Comparison of ENCODE assay signal across 9 cellular contexts in genomic region chr2:219155054-219155644, GRCh38. TPM values are rescaled to one million over a fixed set of nuclear protein-coding genes. Genes with fewer than 3 reads are reported as not detected.
DNase-seq lines count a peak whose midpoint lies in the region; ATAC-seq lines count a peak whose summit lies in the region.
"Had no signal": no experiment of that assay in that cellular context is flagged by ENCODE, and none has a peak within 500 bp of the region (broad histone marks: within the 10 kb centered on the region; RNA-seq: fewer than 3 reads in every experiment).

No MANE protein-coding gene starts in this region.

- in situ Hi-C loops in SK-MEL-5 (cut with HindIII; ENCODE audit: low pct_unique_long_range_greater_than_20kb, low sequenced_read_pairs): no loop called here

- peaks cover 14% of the 10 kb centered on the region for H3K4me1 Mint-ChIP-seq in stimulated activated naive CD8-positive, alpha-beta T cell treated with anti-CD3 and anti-CD28 coated beads, Interleukin-15, amount 100 ng/mL, for 72 hours

- H3K9me3 Mint-ChIP-seq in stimulated activated naive CD8-positive, alpha-beta T cell treated with anti-CD3 and anti-CD28 coated beads, Interleukin-15, amount 100 ng/mL, for 72 hours: no peaks in the 10 kb centered on the region
- H3K9me3 Mint-ChIP-seq: dendritic cell treated with granulocyte-macrophage colony-stimulating factor and Interleukin-4, amounts not matched to agents 40 ng/mL and 50 ng/mL, for 4 days had no signal

- peak; percentile 32 for ATAC-seq in stimulated activated naive CD8-positive, alpha-beta T cell treated with anti-CD3 and anti-CD28 coated beads, Interleukin-15, amount 100 ng/mL, for 72 hours
- ATAC-seq in stimulated activated naive CD8-positive, alpha-beta T cell treated with anti-CD3 and anti-CD28 coated beads, Interleukin-15, Interleukin-2, amounts not matched to agents 100 U/mL and 50 U/mL, for 24 hours: no peak
- ATAC-seq in GM21381 (IDR thresholded peaks at IDR 0.05; ENCODE audit: unreplicated experiment) (no peak), HG02623 (IDR thresholded peaks at IDR 0.05; ENCODE audit: unreplicated experiment) (no peak)

- peak; percentile 27 to 36 for DNase-seq in stimulated activated naive CD8-positive, alpha-beta T cell treated with anti-CD3 and anti-CD28 coated beads, Interleukin-15, amount 100 ng/mL, for 72 hours
- DNase-seq in stimulated activated naive CD8-positive, alpha-beta T cell treated with anti-CD3 and anti-CD28 coated beads, Interleukin-15, Interleukin-2, amounts not matched to agents 100 U/mL and 50 U/mL, for 24 hours: no peak
- DNase-seq in NCI-H1092 (lab: John Stamatoyannopoulos, UW): peak; percentile 67
- DNase-seq in SK-MEL-5 (ENCODE audit: low read depth, low spot score): peak; percentile 87
- peak; percentile 44 for DNase-seq in effector CD4-positive, alpha-beta T cell
- peak; percentile 70 to 83 for DNase-seq in lung microvascular endothelial cell (ENCODE audit: low read depth in 2 of 2)

- no peak overlapping the region for H3K27ac Mint-ChIP-seq in stimulated activated naive CD8-positive, alpha-beta T cell treated with anti-CD3 and anti-CD28 coated beads, Interleukin-15, amount 100 ng/mL, for 72 hours
- H3K27ac Mint-ChIP-seq: dendritic cell treated with granulocyte-macrophage colony-stimulating factor and Interleukin-4, amounts not matched to agents 40 ng/mL and 50 ng/mL, for 4 days had no signal

- H3K4me3 Mint-ChIP-seq in stimulated activated naive CD8-positive, alpha-beta T cell treated with anti-CD3 and anti-CD28 coated beads, Interleukin-15, amount 100 ng/mL, for 72 hours: no peak overlapping the region
- H3K4me3 Mint-ChIP-seq: dendritic cell treated with granulocyte-macrophage colony-stimulating factor and Interleukin-4, amounts not matched to agents 40 ng/mL and 50 ng/mL, for 4 days had no signal

- H3K27me3 Mint-ChIP-seq in stimulated activated naive CD8-positive, alpha-beta T cell treated with anti-CD3 and anti-CD28 coated beads, Interleukin-15, amount 100 ng/mL, for 72 hours: no peaks in the 10 kb centered on the region
- H3K27me3 Mint-ChIP-seq: dendritic cell treated with granulocyte-macrophage colony-stimulating factor and Interleukin-4, amounts not matched to agents 40 ng/mL and 50 ng/mL, for 4 days had no signal

RNA-seq across cellular contexts. Expression of gene NHEJ1, which starts 5.5 kb away (rescaled TPM):
- 25.5 and 28.4 TPM in 2 replicates for total RNA-seq in SK-MEL-5 (2014; rRNA removed; shearing (Covaris generic))
- polyA plus RNA-seq in SK-MEL-5 (2015; cell fraction: cytosol; rRNA removed): 14.5 and 16.5 TPM in 2 replicates
- polyA plus RNA-seq in SK-MEL-5 (2015; cell fraction: nucleus; rRNA removed): 5.2 and 10.1 TPM in 2 replicates
- 12.6 and 13.1 TPM in 2 replicates for total RNA-seq in lung microvascular endothelial cell

RNA-seq across cellular contexts. Expression of gene SLC23A3, which starts 14.7 kb away (rescaled TPM):
- 0.13 and 0.34 TPM in 2 replicates for total RNA-seq in SK-MEL-5 (2014; rRNA removed; shearing (Covaris generic))
- polyA plus RNA-seq in SK-MEL-5 (2015; cell fraction: cytosol; rRNA removed): not detected in 2 replicates
- 3.1 and 4.6 TPM in 2 replicates for polyA plus RNA-seq in SK-MEL-5 (2015; cell fraction: nucleus; rRNA removed)
- 0.44 and 2.0 TPM in 2 replicates for total RNA-seq in lung microvascular endothelial cell

RNA-seq across cellular contexts. Expression of gene CNPPD1, which starts 21.6 kb away (rescaled TPM):
- 42.6 and 46.4 TPM in 2 replicates for total RNA-seq in SK-MEL-5 (2014; rRNA removed; shearing (Covaris generic))
- 49.1 and 49.8 TPM in 2 replicates for polyA plus RNA-seq in SK-MEL-5 (2015; cell fraction: cytosol; rRNA removed)
- polyA plus RNA-seq in SK-MEL-5 (2015; cell fraction: nucleus; rRNA removed): 91.9 and 107 TPM in 2 replicates
- 15.5 and 26.4 TPM in 2 replicates for total RNA-seq in lung microvascular endothelial cell

RNA-seq across cellular contexts. Expression of gene RETREG2, which starts 22.9 kb away (rescaled TPM):
- 104 and 124 TPM in 2 replicates for total RNA-seq in SK-MEL-5 (2014; rRNA removed; shearing (Covaris generic))
- 127 and 158 TPM in 2 replicates for polyA plus RNA-seq in SK-MEL-5 (2015; cell fraction: cytosol; rRNA removed)
- polyA plus RNA-seq in SK-MEL-5 (2015; cell fraction: nucleus; rRNA removed): 117 and 125 TPM in 2 replicates
- total RNA-seq in lung microvascular endothelial cell: 41.2 and 57.7 TPM in 2 replicates

RNA-seq across cellular contexts. Expression of gene ZFAND2B, which starts 51.4 kb away (rescaled TPM):
- 10.9 and 16.2 TPM in 2 replicates for total RNA-seq in SK-MEL-5 (2014; rRNA removed; shearing (Covaris generic))
- polyA plus RNA-seq in SK-MEL-5 (2015; cell fraction: cytosol; rRNA removed): 9.1 and 13.8 TPM in 2 replicates
- polyA plus RNA-seq in SK-MEL-5 (2015; cell fraction: nucleus; rRNA removed): 41.2 and 54.4 TPM in 2 replicates
- total RNA-seq in lung microvascular endothelial cell: 15.9 and 25.2 TPM in 2 replicates
